Comparison of ENCODE assay signal across 29 cellular contexts in genomic region chr12:78040111-78040510, GRCh38.
"Had no signal": no experiment of that assay in that cellular context is flagged by ENCODE, and none has a peak within 500 bp of the region (broad histone marks: within the 10 kb centered on the region; RNA-seq: fewer than 3 reads in every experiment).

No MANE protein-coding gene starts in this region.

- H3K4me2 ChIP-seq: hepatocyte had no signal

- H3K27ac Mint-ChIP-seq: dendritic cell treated with granulocyte-macrophage colony-stimulating factor and Interleukin-4, amounts not matched to agents 40 ng/mL and 50 ng/mL, for 4 days; endodermal cell; naive thymus-derived CD8-positive, alpha-beta T cell; stimulated activated naive CD8-positive, alpha-beta T cell treated with anti-CD3 and anti-CD28 coated beads, Interleukin-15, amount 100 ng/mL, for 72 hours had no signal

- H3K27me3 Mint-ChIP-seq: dendritic cell treated with granulocyte-macrophage colony-stimulating factor and Interleukin-4, amounts not matched to agents 40 ng/mL and 50 ng/mL, for 4 days; naive thymus-derived CD8-positive, alpha-beta T cell; stimulated activated naive CD8-positive, alpha-beta T cell treated with anti-CD3 and anti-CD28 coated beads, Interleukin-15, amount 100 ng/mL, for 72 hours had no signal

- H3K9me3 Mint-ChIP-seq: endodermal cell had no signal

- H3K36me3 ChIP-seq: colonic mucosa, gastroesophageal sphincter, heart left ventricle, left lung, ovary, right lobe of liver, suprapubic skin, transverse colon, vagina had no signal

- H3K27me3 ChIP-seq: colonic mucosa, gastroesophageal sphincter, heart left ventricle, hepatocyte, left lung, ovary, right lobe of liver, suprapubic skin, transverse colon, vagina had no signal

- H3K27ac ChIP-seq: colonic mucosa, epithelial cell of prostate, gastroesophageal sphincter, heart left ventricle, hepatocyte, left lung, ovary, right lobe of liver, suprapubic skin, transverse colon, vagina had no signal

- FAIRE-seq: kidney, small intestine had no signal

- H3K4me3 Mint-ChIP-seq: dendritic cell treated with granulocyte-macrophage colony-stimulating factor and Interleukin-4, amounts not matched to agents 40 ng/mL and 50 ng/mL, for 4 days; endodermal cell; naive thymus-derived CD8-positive, alpha-beta T cell; stimulated activated naive CD8-positive, alpha-beta T cell treated with anti-CD3 and anti-CD28 coated beads, Interleukin-15, amount 100 ng/mL, for 72 hours had no signal

- H3K4me3 ChIP-seq: colonic mucosa, gastroesophageal sphincter, heart left ventricle, hepatocyte, ovary, right lobe of liver, suprapubic skin, transverse colon, vagina had no signal

- DNase-seq: colonic mucosa; effector CD8-positive, alpha-beta T cell; endodermal cell; foreskin fibroblast; heart left ventricle; kidney; left lung; mesenchymal stem cell; midbrain; naive thymus-derived CD8-positive, alpha-beta T cell; occipital lobe; ovary; posterior cingulate gyrus; right lobe of liver; small intestine; stimulated activated CD4-positive, alpha-beta T cell treated with anti-CD3 and anti-CD28 coated beads, Interleukin-12 subunit alpha, Interleukin-12 subunit beta, amount 100 ng/mL, for 4 hours; stimulated activated CD4-positive, alpha-beta T cell treated with anti-CD3 and anti-CD28 coated beads, Interleukin-1b, Interleukin-23, amount 100 ng/mL, for 48 hours; stimulated activated CD4-positive, alpha-beta T cell treated with anti-CD3 and anti-CD28 coated beads, Interleukin-4, amount 100 ng/mL, for 1 hour; stimulated activated CD8-positive, alpha-beta memory T cell treated with anti-CD3 and anti-CD28 coated beads, Interleukin-4, amount 100 ng/mL, for 48 hours; stimulated activated naive CD4-positive, alpha-beta T cell; stimulated activated naive CD8-positive, alpha-beta T cell treated with anti-CD3 and anti-CD28 coated beads, Interleukin-15, amount 100 ng/mL, for 72 hours; transverse colon had no signal

- ATAC-seq: esophagus mucosa; gastroesophageal sphincter; heart left ventricle; left lung; naive thymus-derived CD8-positive, alpha-beta T cell; right lobe of liver; stimulated activated naive CD8-positive, alpha-beta T cell treated with anti-CD3 and anti-CD28 coated beads, Interleukin-15, amount 100 ng/mL, for 72 hours had no signal

- H3K9me3 ChIP-seq: colonic mucosa, ovary, right lobe of liver, suprapubic skin, transverse colon, vagina had no signal

- H3K36me3 Mint-ChIP-seq: naive thymus-derived CD8-positive, alpha-beta T cell had no signal

- H3K4me1 Mint-ChIP-seq: naive thymus-derived CD8-positive, alpha-beta T cell; stimulated activated naive CD8-positive, alpha-beta T cell treated with anti-CD3 and anti-CD28 coated beads, Interleukin-15, amount 100 ng/mL, for 72 hours had no signal

- H3K4me1 ChIP-seq: colonic mucosa, gastroesophageal sphincter, left lung, right lobe of liver, suprapubic skin, transverse colon, vagina had no signal

- H3K79me2 ChIP-seq: hepatocyte had no signal

- H2AFZ ChIP-seq: hepatocyte had no signal
